ENCODE assay signal across 8 cellular contexts in the genomic region with DNA sequence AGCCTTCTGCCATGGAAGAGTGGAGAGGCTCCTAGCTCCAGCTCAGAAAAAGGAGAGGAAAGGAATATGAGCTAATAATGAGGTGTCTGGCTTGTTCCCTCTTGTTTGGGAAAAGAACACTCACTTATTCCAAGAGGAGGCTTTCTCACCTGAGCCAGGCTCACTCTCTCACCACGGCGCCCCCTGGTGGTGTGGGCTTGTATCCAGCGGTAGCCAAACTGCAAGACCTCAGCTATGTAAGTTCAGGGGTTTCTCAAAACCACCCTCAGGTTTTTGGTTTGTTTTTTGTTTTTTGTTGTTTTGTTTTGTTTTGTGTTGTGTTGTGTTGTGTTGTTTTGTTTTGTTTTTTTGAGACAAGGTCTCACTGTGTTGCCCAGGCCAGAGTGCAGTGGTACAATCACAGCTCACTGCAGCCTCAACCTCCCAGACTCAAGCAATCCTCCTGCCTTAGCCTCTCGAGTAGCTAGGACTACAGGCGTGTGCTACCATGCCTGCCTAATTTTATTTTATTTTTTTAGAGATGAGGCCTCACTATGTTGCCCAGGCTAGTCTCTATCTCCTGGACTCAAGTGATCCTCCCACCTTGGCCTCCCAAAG.
DNase-seq lines count a peak whose midpoint lies in the region; ATAC-seq and TF ChIP-seq lines count a peak whose summit lies in the region.

No MANE protein-coding gene starts in this region.

- ATAC-seq in Right ventricle myocardium inferior (no peak), lung (ENCODE audit: insufficient read depth, low FRiP score) (no peak), HG02840 (IDR thresholded peaks at IDR 0.05; ENCODE audit: low FRiP score, unreplicated experiment) (no peak)
- ATAC-seq in central memory CD8-positive, alpha-beta T cell (replicated peaks; ENCODE audit: extremely low read depth, poor library complexity, severe bottlenecking), result no peak

- no peaks in the 10 kb centered on the region for H3K9me3 Mint-ChIP-seq in central memory CD8-positive, alpha-beta T cell

- H3K27me3 Mint-ChIP-seq in central memory CD8-positive, alpha-beta T cell, result peaks cover 26% of the 10 kb centered on the region

- H3K4me3 ChIP-seq in lung, result no peak overlapping the region

- H3K27ac ChIP-seq in lung (ENCODE audit: low read depth in 1 of 2, low read length in 1 of 2), result no peak overlapping the region

- DNase-seq in Right ventricle myocardium inferior (ENCODE audit: missing footprints) (peak; percentile 80), cardiac septum (ENCODE audit: low spot score) (no peak), NCI-H128 (lab: John Stamatoyannopoulos, UW; ENCODE audit: unreplicated experiment) (peak; percentile 26), lung (ENCODE audit: low spot score) (peak; percentile 75)
- DNase-seq in activated CD4-positive, alpha-beta T cell treated with anti-CD3 and anti-CD28 coated beads for 24 hours (ENCODE audit: low read depth in 2 of 2), result peak; percentile 68 to 73
- peak; percentile 50 to 60 for DNase-seq in central memory CD8-positive, alpha-beta T cell (ENCODE audit: low spot score in 2 of 2)
- peak; percentile 62 to 65 for DNase-seq in stimulated activated CD8-positive, alpha-beta memory T cell treated with anti-CD3 and anti-CD28 coated beads, Interleukin-2, amount 100 ng/mL, for 48 hours (ENCODE audit: low read depth in 2 of 2)

- intact Hi-C loops in Right ventricle myocardium inferior (cut with DNase I) (loop anchor here (1.0 kb wide), 1 partner anchor 313 kb away; no protein-coding TSS in a partner anchor), cardiac septum (cut with DNase I) (loop anchor here (2.0 kb wide), 1 partner anchor 313 kb away; no protein-coding TSS in a partner anchor)

- peaks cover 0 to 7% of the 10 kb centered on the region in 2 donors for H3K9me3 ChIP-seq in lung (ENCODE audit: control insufficient read depth in 2 of 2, insufficient read depth in 1 of 2, low read length in 1 of 2)

- H3K27me3 ChIP-seq in lung (ENCODE audit: control insufficient read depth, insufficient read depth), result no peaks in the 10 kb centered on the region

- TF ChIP-seq CTCF in lung (IDR thresholded peaks at IDR 0.05; ENCODE audit: control extremely low read depth, extremely low read depth), result peak; percentile 22

- WGBS in lung, 2 donors, result 28 to 32% methylated on average over 5 of the region's 5 CpGs

- no peaks in the 10 kb centered on the region for H3K4me1 Mint-ChIP-seq in central memory CD8-positive, alpha-beta T cell

- H3K36me3 Mint-ChIP-seq in central memory CD8-positive, alpha-beta T cell (ENCODE audit: insufficient read depth), result peaks cover 1% of the 10 kb centered on the region

- no peaks in the 10 kb centered on the region for H3K4me1 ChIP-seq in lung (ENCODE audit: control insufficient read depth in 2 of 2, insufficient read depth in 2 of 2, low read length in 2 of 2)

- H3K27ac Mint-ChIP-seq in central memory CD8-positive, alpha-beta T cell (ENCODE audit: low read depth), result no peak overlapping the region

- H3K4me3 Mint-ChIP-seq in central memory CD8-positive, alpha-beta T cell, result no peak overlapping the region

- no peaks in the 10 kb centered on the region for H3K36me3 ChIP-seq in lung (ENCODE audit: control insufficient read depth in 2 of 2, insufficient read depth in 2 of 2, low read length in 2 of 2)
